In the genomic region with DNA sequence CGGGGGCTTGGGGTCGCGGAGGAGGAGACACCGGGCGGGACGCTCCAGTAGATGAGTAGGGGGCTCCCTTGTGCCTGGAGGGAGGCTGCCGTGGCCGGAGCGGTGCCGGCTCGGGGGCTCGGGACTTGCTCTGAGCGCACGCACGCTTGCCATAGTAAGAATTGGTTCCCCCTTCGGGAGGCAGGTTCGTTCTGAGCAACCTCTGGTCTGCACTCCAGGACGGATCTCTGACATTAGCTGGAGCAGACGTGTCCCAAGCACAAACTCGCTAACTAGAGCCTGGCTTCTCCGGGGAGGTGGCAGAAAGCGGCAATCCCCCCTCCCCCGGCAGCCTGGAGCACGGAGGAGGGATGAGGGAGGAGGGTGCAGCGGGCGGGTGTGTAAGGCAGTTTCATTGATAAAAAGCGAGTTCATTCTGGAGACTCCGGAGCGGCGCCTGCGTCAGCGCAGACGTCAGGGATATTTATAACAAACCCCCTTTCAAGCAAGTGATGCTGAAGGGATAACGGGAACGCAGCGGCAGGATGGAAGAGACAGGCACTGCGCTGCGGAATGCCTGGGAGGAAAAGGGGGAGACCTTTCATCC, we compare ENCODE assay signal across 8 cellular contexts. TPM values are rescaled to one million over a fixed set of nuclear protein-coding genes. Genes with fewer than 3 reads are reported as not detected.
A peak's percentile ranks its signal among the peaks of the same experiment; 100 is the strongest.
DNase-seq lines count a peak whose midpoint lies in the region; ATAC-seq and TF ChIP-seq lines count a peak whose summit lies in the region.

No MANE protein-coding gene starts in this region.

- peaks cover 16% of the 10 kb centered on the region for H3K4me1 ChIP-seq in A673 (ENCODE audit: insufficient read depth, low read length, poor library complexity, severe bottlenecking)
- peaks cover 20 to 62% (median 51%) of the 10 kb centered on the region in 4 donors for H3K4me1 ChIP-seq in esophagus muscularis mucosa
- peaks cover 29% of the 10 kb centered on the region for H3K4me1 ChIP-seq in muscle layer of colon (ENCODE audit: insufficient read depth, low read length)
- peaks cover 23% of the 10 kb centered on the region for H3K4me1 ChIP-seq in testis

- TF ChIP-seq CTCF in A673 (conservative IDR thresholded peaks at IDR 0.05; ENCODE audit: low read depth, low read length), result no peak
- TF ChIP-seq CTCF in esophagus muscularis mucosa (IDR thresholded peaks at IDR 0.05), result no peak
- no peak for TF ChIP-seq CTCF in testis (IDR thresholded peaks at IDR 0.05)

- H3K4me3 ChIP-seq in A673 (ENCODE audit: low read depth, low read length, poor library complexity, severe bottlenecking) (peak overlapping the region; percentile 77), esophagus muscularis mucosa (peak overlapping the region; percentile 66 to 84 (median 69)), muscle layer of colon (ENCODE audit: low read depth in 1 of 2, low read length in 2 of 2) (peak overlapping the region; percentile 70 to 94), testis (peak overlapping the region; percentile 66 to 86)

- intact Hi-C loops in A673 (cut with micrococcal nuclease; ENCODE audit: unreplicated experiment), result no loop called here
- intact Hi-C loops in esophagus muscularis mucosa (cut with DNase I), result loop anchor here (5.0 kb wide), 1 partner anchor 102 kb away; the partner anchor contains the start of gene TMED10
- intact Hi-C loops in testis (cut with DNase I; ENCODE audit: low total_unique reads), result no loop called here

- H3K36me3 ChIP-seq in A673 (ENCODE audit: insufficient read depth, low read length, poor library complexity, severe bottlenecking) (peaks cover 20% of the 10 kb centered on the region), esophagus muscularis mucosa (peaks cover 6 to 29% (median 15%) of the 10 kb centered on the region in 4 donors), muscle layer of colon (ENCODE audit: insufficient read depth, low read length) (peaks cover 25% of the 10 kb centered on the region), testis (ENCODE audit: low read depth, missing control alignments) (no peaks in the 10 kb centered on the region)

- TF ChIP-seq POLR2A in esophagus muscularis mucosa (IDR thresholded peaks at IDR 0.05; ENCODE audit: low read depth), result no peak
- peak; percentile 4 for TF ChIP-seq POLR2A in testis (IDR thresholded peaks at IDR 0.05)

- 0% methylated on average over 13 of the region's 38 CpGs for WGBS in esophagus muscularis mucosa
- WGBS in testis, 2 donors, result 0% methylated on average over 14 to 38 of the region's 38 CpGs

- H3K27me3 ChIP-seq in A673 (replicated peaks; ENCODE audit: insufficient read depth, low read depth, low read length, poor library complexity) (no peaks in the 10 kb centered on the region), esophagus muscularis mucosa (no peaks in the 10 kb centered on the region), muscle layer of colon (ENCODE audit: control insufficient read depth in 1 of 2, insufficient read depth in 2 of 2, low read length in 2 of 2) (no peaks in the 10 kb centered on the region), testis (no peaks in the 10 kb centered on the region)

- peak; percentile 0 for ATAC-seq in GM19455 (IDR thresholded peaks at IDR 0.05; ENCODE audit: unreplicated experiment)
- no peak for ATAC-seq in HG03565 (IDR thresholded peaks at IDR 0.05; ENCODE audit: unreplicated experiment)

- peak overlapping the region; percentile 94 for H3K9ac ChIP-seq in muscle layer of colon (ENCODE audit: low read length)

- CTCF ChIA-PET in A673 (lab: Charles Lee), result no interaction called here

- peak; percentile 94 for TF ChIP-seq EP300 in esophagus muscularis mucosa (IDR thresholded peaks at IDR 0.05)

- no TSS peak for BruUV-seq in A673 (replicated peaks; lab: Mats Ljungman, UMichigan)

- POLR2A ChIA-PET in A673 (lab: Charles Lee; ENCODE audit: low non-redundant PET), result no interaction called here

- DNase-seq in A673 (ENCODE audit: low spot score), result peak; percentile 66
- peak; percentile 73 for DNase-seq in NCI-H748 (lab: John Stamatoyannopoulos, UW; ENCODE audit: unreplicated experiment)
- DNase-seq in activated T-cell treated with anti-CD3 and anti-CD28 coated beads, Interleukin-2, amount 50 U/mL, for 1 hour, result peak; percentile 62
- DNase-seq in esophagus muscularis mucosa (ENCODE audit: extremely low spot score), result no peak
- peak; percentile 94 for DNase-seq in testis

- H3K27ac ChIP-seq in A673 (ENCODE audit: low read depth, low read length, poor library complexity, severe bottlenecking) (peak overlapping the region; percentile 100), esophagus muscularis mucosa (replicated peaks in 1 of 4) (peak overlapping the region; percentile 96 to 99 (median 99)), muscle layer of colon (ENCODE audit: low read depth, low read length) (peak overlapping the region; percentile 99), testis (peak overlapping the region; percentile 92 to 98)

- H3K9me3 ChIP-seq in A673 (ENCODE audit: low read depth, low read length, poor library complexity, severe bottlenecking) (no peaks in the 10 kb centered on the region), esophagus muscularis mucosa (no peaks in the 10 kb centered on the region), muscle layer of colon (ENCODE audit: low read length) (no peaks in the 10 kb centered on the region), testis (no peaks in the 10 kb centered on the region)

RNA-seq across cellular contexts. Expression of gene FOS, which starts 0.6 kb away (rescaled TPM):
- total RNA-seq in A673 (2021), result 10.2 and 13.7 TPM in 2 replicates
- 100 to 1,000 TPM in 2 of 4 donors, 10 to 100 TPM in 2; 68.6 to 695 (median 143) TPM for total RNA-seq in esophagus muscularis mucosa
- 10 to 100 TPM; 44.2 to 66.1 TPM for total RNA-seq in testis
- polyA plus RNA-seq in testis (ENCODE audit: insufficient read depth, low read depth, low replicate concordance), result 247 TPM
